9 cellular contexts compared by ENCODE assay signal in the genomic region with DNA sequence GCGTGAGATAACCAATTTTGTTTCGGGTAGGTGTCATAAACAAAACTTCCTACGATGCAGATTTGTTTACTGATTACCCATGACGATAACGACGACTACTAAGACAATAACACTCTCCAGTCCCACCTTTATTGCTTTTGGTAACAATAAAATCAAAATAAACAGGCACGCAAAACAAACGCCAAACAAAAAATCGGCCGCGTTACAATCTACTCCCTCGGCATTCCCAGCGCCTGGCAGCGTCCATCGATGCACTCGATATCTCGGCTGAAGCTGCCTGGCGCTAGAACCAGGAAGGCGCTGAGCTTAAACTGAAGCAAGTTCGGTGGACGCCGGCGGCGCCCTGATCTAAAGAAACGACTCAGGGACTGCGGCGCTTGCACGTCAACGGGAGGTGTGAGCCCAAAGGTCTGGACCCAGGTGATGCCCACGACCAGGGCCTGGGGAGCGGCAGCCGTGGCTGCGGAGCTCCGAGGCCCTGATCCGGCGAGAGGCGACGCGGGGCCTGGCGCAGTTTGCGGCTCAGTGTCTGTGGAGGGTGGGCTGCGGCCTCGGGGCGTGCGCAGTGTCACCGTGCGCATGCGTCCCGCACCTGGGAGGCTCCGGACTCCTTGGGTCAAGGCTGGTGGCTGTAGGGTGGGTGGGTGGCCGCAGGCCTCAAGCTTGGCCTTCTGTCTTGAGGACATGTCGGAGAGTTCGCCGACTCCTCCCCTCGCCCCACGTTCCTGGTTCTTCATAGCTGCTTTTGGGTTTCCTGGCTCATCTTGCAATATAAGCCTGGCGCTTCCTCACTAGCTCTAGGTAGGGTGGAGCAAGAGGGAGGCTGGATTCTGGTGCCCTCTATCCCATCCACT. TPM values are rescaled to one million over a fixed set of nuclear protein-coding genes. Genes with fewer than 3 reads are reported as not detected.
DNase-seq lines count a peak whose midpoint lies in the region; ATAC-seq, FAIRE-seq and TF ChIP-seq lines count a peak whose summit lies in the region.
"Had no signal": no experiment of that assay in that cellular context is flagged by ENCODE, and none has a peak within 500 bp of the region (broad histone marks: within the 10 kb centered on the region; RNA-seq: fewer than 3 reads in every experiment).

A gene with protein sequence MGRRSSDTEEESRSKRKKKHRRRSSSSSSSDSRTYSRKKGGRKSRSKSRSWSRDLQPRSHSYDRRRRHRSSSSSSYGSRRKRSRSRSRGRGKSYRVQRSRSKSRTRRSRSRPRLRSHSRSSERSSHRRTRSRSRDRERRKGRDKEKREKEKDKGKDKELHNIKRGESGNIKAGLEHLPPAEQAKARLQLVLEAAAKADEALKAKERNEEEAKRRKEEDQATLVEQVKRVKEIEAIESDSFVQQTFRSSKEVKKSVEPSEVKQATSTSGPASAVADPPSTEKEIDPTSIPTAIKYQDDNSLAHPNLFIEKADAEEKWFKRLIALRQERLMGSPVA (plus strand): TSS at position 286 of the 854 bp plus-strand sequence. CDS start 12,016 bp downstream, outside the sequence.

- DNase-seq in Ammon's horn (ENCODE audit: low spot score) (peak; percentile 91), GM19239 (ENCODE audit: insufficient read length, low spot score) (no peak), NCI-H524 treated with DMSO at 0.1 percent for 48 hours (lab: John Stamatoyannopoulos, UW) (peak; percentile 73), cortex of kidney (lab: John Stamatoyannopoulos, UW) (peak; percentile 46), left lung (peak; percentile 90 to 95)
- DNase-seq in activated CD4-positive, alpha-beta T cell treated with anti-CD3 and anti-CD28 coated beads, Interleukin-2, amount 10 ng/mL, durations not matched to agents 24 days and 14 days = peak; percentile 94
- DNase-seq in stimulated activated CD4-positive, alpha-beta T cell treated with anti-CD3 and anti-CD28 coated beads, Interleukin-2, amount 100 ng/mL, for 4 hours (ENCODE audit: low read depth) = peak; percentile 64

- H3K27ac Mint-ChIP-seq in activated CD4-positive, alpha-beta T cell treated with anti-CD3 and anti-CD28 coated beads, Interleukin-2, amount 10 ng/mL, durations not matched to agents 24 days and 14 days = peak within 1 kb of the TSS; percentile 75

- peaks cover 42 to 45% of the 10 kb centered on the region in 2 donors for H3K27me3 ChIP-seq in left lung

- peaks cover 36% of the 10 kb centered on the region for H3K27me3 Mint-ChIP-seq in activated CD4-positive, alpha-beta T cell treated with anti-CD3 and anti-CD28 coated beads, Interleukin-2, amount 10 ng/mL, durations not matched to agents 24 days and 14 days

- TF ChIP-seq CTCF in left lung (IDR thresholded peaks at IDR 0.05) = no peak

- no peaks in the 10 kb centered on the region for H3K36me3 ChIP-seq in left lung

- ATAC-seq in HG03457 (IDR thresholded peaks at IDR 0.05; ENCODE audit: unreplicated experiment) (peak; percentile 72), left lung (peak; percentile 98)

- H3K4me3 ChIP-seq in left lung = peak within 1 kb of the TSS; percentile 79 to 85

- peaks cover 30% of the 10 kb centered on the region for H3K36me3 Mint-ChIP-seq in activated CD4-positive, alpha-beta T cell treated with anti-CD3 and anti-CD28 coated beads, Interleukin-2, amount 10 ng/mL, durations not matched to agents 24 days and 14 days (ENCODE audit: low read depth)

- peak within 1 kb of the TSS; percentile 91 for H3K4me3 Mint-ChIP-seq in activated CD4-positive, alpha-beta T cell treated with anti-CD3 and anti-CD28 coated beads, Interleukin-2, amount 10 ng/mL, durations not matched to agents 24 days and 14 days

- peaks cover 43% of the 10 kb centered on the region for H3K4me1 Mint-ChIP-seq in activated CD4-positive, alpha-beta T cell treated with anti-CD3 and anti-CD28 coated beads, Interleukin-2, amount 10 ng/mL, durations not matched to agents 24 days and 14 days

- FAIRE-seq in GM19239 (lab: Jason Lieb, UNC) = peak; percentile 94
- FAIRE-seq: colon had no signal

- peaks cover 0 to 4% of the 10 kb centered on the region in 2 donors for H3K9me3 ChIP-seq in left lung

- H3K9me3 Mint-ChIP-seq in activated CD4-positive, alpha-beta T cell treated with anti-CD3 and anti-CD28 coated beads, Interleukin-2, amount 10 ng/mL, durations not matched to agents 24 days and 14 days = peaks cover 10% of the 10 kb centered on the region

- intact Hi-C loops in activated CD4-positive, alpha-beta T cell treated with anti-CD3 and anti-CD28 coated beads, Interleukin-2, amount 10 ng/mL, durations not matched to agents 24 days and 14 days (cut with micrococcal nuclease) = loop anchor here (1.0 to 10.0 kb wide), 7 partner anchors 12 to 1655 kb away; a partner anchor contains a TSS
- intact Hi-C loops in left lung (cut with DNase I) = no loop called here

- peak within 1 kb of the TSS; percentile 73 to 76 for H3K27ac ChIP-seq in left lung

- H3K4me1 ChIP-seq in left lung = peaks cover 0 to 31% of the 10 kb centered on the region in 2 donors

RNA-seq across cellular contexts. Expression of the gene that starts here (rescaled TPM):
- total RNA-seq in activated CD4-positive, alpha-beta T cell treated with anti-CD3 and anti-CD28 coated beads, Interleukin-2, amount 10 ng/mL, durations not matched to agents 24 days and 14 days = 41.7 and 44.6 TPM in 2 replicates
- total RNA-seq in left lung = 10 to 100 TPM; 25.2 to 26.3 TPM
